Comparison of ENCODE assay signal across 1 cellular context in genomic region chr2:222368280-222368679, GRCh38.
TF ChIP-seq lines count a peak whose summit lies in the region.
"Not testable (repeated sequence)": the region's sequence is repeated elsewhere in the genome, so short reads cannot be mapped to it uniquely, and the experiment has no call there.

No MANE protein-coding gene starts in this region.

TF ChIP-seq in HepG2, 621 proteins besides CTCF, POLR2A, EP300 and RAD21:
- 0 out of 2 replicates have a peak, but pooled peaks have one; percentile 30 for TF ChIP-seq THAP9 (CRISPR knock-in tag; IDR thresholded peaks at IDR 0.05; ENCODE audit: borderline replicate concordance)
- peak; percentile 73; the same call in 1 of the 2 replicates for TF ChIP-seq ZNF225 (CRISPR knock-in tag; IDR thresholded peaks at IDR 0.05)
- TF ChIP-seq ARID5B (CRISPR knock-in tag; IDR thresholded peaks at IDR 0.05), result 0 out of 2 replicates have a peak, but pooled peaks have one; percentile 33
- not testable (repeated sequence) for TF ChIP-seq FOXA1, SOX6 (IDR thresholded peaks at IDR 0.05)
- peak; percentile 81 for TF ChIP-seq FOXA1 (CRISPR knock-in tag; IDR thresholded peaks at IDR 0.05)
- peak; percentile 39; the same call in 1 of the 2 replicates for TF ChIP-seq ZFX (CRISPR knock-in tag; IDR thresholded peaks at IDR 0.05; ENCODE audit: low read depth)
- 0 out of 2 replicates have a peak, but pooled peaks have one; percentile 26 for TF ChIP-seq SOX6 (CRISPR knock-in tag; IDR thresholded peaks at IDR 0.05)
- peak; percentile 64; the same call in 1 of the 2 replicates for TF ChIP-seq ZNF891 (CRISPR knock-in tag; IDR thresholded peaks at IDR 0.05)
- peak; percentile 28; the same call in 1 of the 2 replicates for TF ChIP-seq ZNF687 (CRISPR knock-in tag; IDR thresholded peaks at IDR 0.05)
- peak; percentile 82; the same call in 1 of the 2 replicates for TF ChIP-seq ZNF281 (CRISPR knock-in tag; IDR thresholded peaks at IDR 0.05; ENCODE audit: borderline replicate concordance)
- TF ChIP-seq FOXA3 (CRISPR knock-in tag; IDR thresholded peaks at IDR 0.05), result peak; percentile 56
